In the genomic region with DNA sequence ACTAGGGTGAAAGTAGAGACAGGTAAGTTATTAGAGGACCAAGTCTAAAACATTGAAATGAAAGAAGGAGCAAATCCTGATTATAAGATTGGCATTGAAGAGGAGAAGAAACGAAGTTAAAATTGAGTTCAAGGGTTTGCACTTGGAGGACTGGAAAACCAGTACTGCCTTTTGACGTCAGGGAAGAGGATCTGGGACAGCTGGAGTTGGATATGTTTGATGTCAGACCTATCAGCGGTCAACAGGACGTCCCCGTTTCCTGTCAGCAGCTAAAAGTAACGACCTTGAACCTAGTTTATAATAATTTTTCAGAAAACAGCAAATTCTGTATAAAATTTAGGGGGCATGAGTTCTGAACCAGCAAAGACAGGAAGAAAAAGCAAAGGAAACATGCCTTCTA, we compare ENCODE assay signal across 9 cellular contexts. TPM values are rescaled to one million over a fixed set of nuclear protein-coding genes. Genes with fewer than 3 reads are reported as not detected.
A peak's percentile ranks its signal among the peaks of the same experiment; 100 is the strongest.
DNase-seq lines count a peak whose midpoint lies in the region; ATAC-seq and TF ChIP-seq lines count a peak whose summit lies in the region.
"Had no signal": no experiment of that assay in that cellular context is flagged by ENCODE, and none has a peak within 500 bp of the region (broad histone marks: within the 10 kb centered on the region; RNA-seq: fewer than 3 reads in every experiment).

No MANE protein-coding gene starts in this region.

- no peak for ATAC-seq in GM19328 (IDR thresholded peaks at IDR 0.05; ENCODE audit: unreplicated experiment)

- H3K4me3 ChIP-seq in breast epithelium, result peak overlapping the region; percentile 75 to 98 (median 95)
- peak overlapping the region; percentile 51 for H3K4me3 ChIP-seq in colonic mucosa
- peak overlapping the region; percentile 92 to 95 for H3K4me3 ChIP-seq in muscle layer of colon (ENCODE audit: low read depth in 1 of 2, low read length in 2 of 2)
- H3K4me3 ChIP-seq in transverse colon, result peak overlapping the region in 3 of 4 donors; percentile 71 to 76 (median 74)

- H3K27ac ChIP-seq in breast epithelium, result peak overlapping the region in 1 of 2 donors; percentile 97
- H3K27ac ChIP-seq in colonic mucosa, result peak overlapping the region; percentile 61
- H3K27ac ChIP-seq in muscle layer of colon (ENCODE audit: low read depth, low read length), result peak overlapping the region; percentile 98
- peak overlapping the region; percentile 93 to 97 (median 94) for H3K27ac ChIP-seq in transverse colon

- no peak overlapping the region for H3K27ac Mint-ChIP-seq in MCF 10A (ENCODE audit: low read depth, unreplicated experiment)

- no peaks in the 10 kb centered on the region for H3K4me1 ChIP-seq in breast epithelium
- no peaks in the 10 kb centered on the region for H3K4me1 ChIP-seq in colonic mucosa
- peaks cover 29% of the 10 kb centered on the region for H3K4me1 ChIP-seq in muscle layer of colon (ENCODE audit: insufficient read depth, low read length)
- H3K4me1 ChIP-seq in transverse colon, result peaks cover 7 to 24% (median 16%) of the 10 kb centered on the region in 4 donors

- H3K4me1 Mint-ChIP-seq in MCF 10A (ENCODE audit: insufficient read depth, unreplicated experiment), result peaks cover 6% of the 10 kb centered on the region

- in situ Hi-C loops in transverse colon (cut with MboI; ENCODE audit: low pct_ligation_motif_present in 1 of 4, low pct_unique_long_range_greater_than_20kb in 1 of 4, low sequenced_read_pairs in 3 of 4), result no loop called here

- no peaks in the 10 kb centered on the region for H3K36me3 ChIP-seq in breast epithelium
- no peaks in the 10 kb centered on the region for H3K36me3 ChIP-seq in colonic mucosa
- H3K36me3 ChIP-seq in muscle layer of colon (ENCODE audit: insufficient read depth, low read length), result peaks cover 5% of the 10 kb centered on the region
- no peaks in the 10 kb centered on the region for H3K36me3 ChIP-seq in transverse colon

- no peak overlapping the region for H3K4me3 Mint-ChIP-seq in MCF 10A (ENCODE audit: unreplicated experiment)

- 48% methylated on average over 6 of the region's 6 CpGs for WGBS in transverse colon (ENCODE audit: low coverage in 1 of 2), 2 donors

- no peak for TF ChIP-seq POLR2A in breast epithelium (IDR thresholded peaks at IDR 0.05)
- TF ChIP-seq POLR2A in transverse colon (IDR thresholded peaks at IDR 0.05), result no peak

- peaks cover 10% of the 10 kb centered on the region for H3K9me3 Mint-ChIP-seq in MCF 10A (ENCODE audit: unreplicated experiment)

- DNase-seq in breast epithelium (ENCODE audit: low spot score in 2 of 2) (no peak), MCF 10A (ENCODE audit: unreplicated experiment) (no peak), colonic mucosa (no peak), transverse colon (no peak), cerebellum (ENCODE audit: low spot score) (no peak)
- no peak for DNase-seq in NK-92 treated with Interleukin-12 subunit alpha and Interleukin-12 subunit beta, amount 100 ng/mL, for 24 hours (lab: John Stamatoyannopoulos, UW)
- DNase-seq: NCI-H510A treated with DMSO at 0.1 percent for 48 hours had no signal

- CTCF ChIA-PET in MCF 10A (lab: Yijun Ruan, JAX), result interaction anchor here (0.5 to 2.8 kb wide), 3 partner anchors 13 to 283 kb away, joined by 3 to 12 read pairs (median 4); no protein-coding TSS in a partner anchor

- intact Hi-C loops in breast epithelium (cut with DNase I; ENCODE audit: low total_unique reads), result no loop called here
- intact Hi-C loops in MCF 10A (cut with micrococcal nuclease), result no loop called here
- intact Hi-C loops in colonic mucosa (cut with DNase I), result no loop called here
- intact Hi-C loops in transverse colon (cut with DNase I; ENCODE audit: low total_unique reads), result no loop called here

- TF ChIP-seq EP300 in transverse colon (IDR thresholded peaks at IDR 0.05; ENCODE audit: low read depth), result no peak

- H3K27me3 ChIP-seq in breast epithelium, result no peaks in the 10 kb centered on the region
- peaks cover 19% of the 10 kb centered on the region for H3K27me3 ChIP-seq in colonic mucosa
- H3K27me3 ChIP-seq in muscle layer of colon (ENCODE audit: control insufficient read depth in 1 of 2, insufficient read depth in 2 of 2, low read length in 2 of 2), result no peaks in the 10 kb centered on the region
- peaks cover 34% of the 10 kb centered on the region for H3K27me3 ChIP-seq in transverse colon

- BruUV-seq in MCF 10A (replicated peaks; lab: Mats Ljungman, UMichigan), result no TSS peak

- H3K36me3 Mint-ChIP-seq in MCF 10A (ENCODE audit: insufficient read depth, unreplicated experiment), result no peaks in the 10 kb centered on the region

- H3K27me3 Mint-ChIP-seq in MCF 10A (ENCODE audit: insufficient read depth, unreplicated experiment), result no peaks in the 10 kb centered on the region

- POLR2A ChIA-PET in MCF 10A (lab: Yijun Ruan, JAX), result interaction anchor here (0.5 to 0.9 kb wide), 2 partner anchors 8 to 18 kb away, joined by 3 read pairs; no protein-coding TSS in a partner anchor

- H3K9ac ChIP-seq in colonic mucosa (ENCODE audit: low read depth in 2 of 2, low read length in 2 of 2), result no peak overlapping the region
- peak overlapping the region; percentile 94 for H3K9ac ChIP-seq in muscle layer of colon (ENCODE audit: low read length)

- TF ChIP-seq CTCF in breast epithelium (IDR thresholded peaks at IDR 0.05) (no peak), MCF 10A (IDR thresholded peaks at IDR 0.05; ENCODE audit: unreplicated experiment) (no peak), colonic mucosa (IDR thresholded peaks at IDR 0.05) (no peak), transverse colon (IDR thresholded peaks at IDR 0.05) (no peak)

- H3K9me3 ChIP-seq in breast epithelium, result peaks cover 2 to 11% of the 10 kb centered on the region in 2 donors
- H3K9me3 ChIP-seq in colonic mucosa, result no peaks in the 10 kb centered on the region
- no peaks in the 10 kb centered on the region for H3K9me3 ChIP-seq in muscle layer of colon (ENCODE audit: low read length)
- H3K9me3 ChIP-seq in transverse colon, result peaks cover 0 to 4% of the 10 kb centered on the region in 2 donors

RNA-seq across cellular contexts. Expression of a gene that starts 1.2 kb away (rescaled TPM):
- total RNA-seq in breast epithelium (100 to 1,000 TPM in 2 of 3 donors, 10 to 100 TPM in 1; 60.3 to 288 (median 154) TPM), MCF 10A (2022) (0.10 and 0.16 TPM in 2 replicates), colonic mucosa (10 to 100 TPM in 1 of 2 donors, 1 to 10 TPM in 1; 8.8 to 25.5 TPM), transverse colon (100 to 1,000 TPM in 1 of 4 donors, 10 to 100 TPM in 3; 42.7 to 133 (median 63.5) TPM), cerebellum (41.9 TPM)
